Comparison of ENCODE assay signal across 10 cellular contexts in genomic region chr17:42010898-42011516, GRCh38. TPM values are rescaled to one million over a fixed set of nuclear protein-coding genes. Genes with fewer than 3 reads are reported as not detected.
DNase-seq lines count a peak whose midpoint lies in the region; ATAC-seq and TF ChIP-seq lines count a peak whose summit lies in the region.
"Had no signal": no experiment of that assay in that cellular context is flagged by ENCODE, and none has a peak within 500 bp of the region (broad histone marks: within the 10 kb centered on the region; RNA-seq: fewer than 3 reads in every experiment).

No MANE protein-coding gene starts in this region.

- no peak overlapping the region for H3K4me3 ChIP-seq in iPS-18a (ENCODE audit: low read length)
- no peak overlapping the region for H3K4me3 ChIP-seq in colonic mucosa
- no peak overlapping the region for H3K4me3 ChIP-seq in hepatocyte
- H3K4me3 ChIP-seq: sigmoid colon had no signal

- no peaks in the 10 kb centered on the region for H3K36me3 ChIP-seq in iPS-18a (ENCODE audit: control insufficient read depth, low read depth, low read length)
- no peaks in the 10 kb centered on the region for H3K36me3 ChIP-seq in colonic mucosa
- H3K36me3 ChIP-seq in hepatocyte (replicated peaks; ENCODE audit: insufficient read depth, low read depth) = no peaks in the 10 kb centered on the region
- H3K36me3 ChIP-seq: sigmoid colon had no signal

- H3K14ac ChIP-seq in H9 (ENCODE audit: insufficient read depth, low read length) = no peak overlapping the region; the same call in 1 of the 2 replicates

- H3K79me2 ChIP-seq in H9 (ENCODE audit: insufficient read depth, low read length) (peaks cover 53% of the 10 kb centered on the region), hepatocyte (peaks cover 100% of the 10 kb centered on the region)

- H3K9me3 Mint-ChIP-seq in H9 = no peaks in the 10 kb centered on the region
- H3K9me3 Mint-ChIP-seq in WTC11 = no peaks in the 10 kb centered on the region

- H3K23ac ChIP-seq in H9 (ENCODE audit: insufficient read length, low read depth, low read length) = no peak overlapping the region

- H2BK12ac ChIP-seq in H9 (ENCODE audit: insufficient read length, low read depth, low read length) = no peak overlapping the region

- H2AFZ ChIP-seq in H9 (ENCODE audit: low read length) (no peak overlapping the region), hepatocyte (no peak overlapping the region)

- H3K36me3 Mint-ChIP-seq in H9 (ENCODE audit: insufficient read depth in 1 of 3, low read depth in 3 of 3) (peaks cover 15 to 37% (median 23%) of the 10 kb centered on the region in 3 experiments), WTC11 (peaks cover 22% of the 10 kb centered on the region)

- peak; percentile 7; the same call in 1 of the 2 replicates for ATAC-seq in WTC11
- no peak for ATAC-seq in HG03025 (IDR thresholded peaks at IDR 0.05; ENCODE audit: low FRiP score, unreplicated experiment)

- H2BK120ac ChIP-seq in H9 (ENCODE audit: low read depth, low read length, poor library complexity, severe bottlenecking) = peak overlapping the region; percentile 98

- CTCF ChIA-PET in WTC11 (lab: Charles Lee) = interaction anchor here (1.2 to 2.5 kb wide), 4 partner anchors 14 to 224 kb away, joined by 3 to 10 read pairs (median 5); partner anchors contain the start of gene JUP

- no CpG with 5 or more reads among the region's 3 CpGs for WGBS in H9 (ENCODE audit: extremely low coverage, insufficient read length, low lambda C conversion rate)
- 98% methylated on average over 3 of the region's 3 CpGs for WGBS in hepatocyte (ENCODE audit: low lambda C conversion rate, missing lambda C conversion rate)

- no peak overlapping the region for H3K18ac ChIP-seq in H9 (ENCODE audit: insufficient read length, low read depth, low read length)

- H2BK5ac ChIP-seq in H9 (ENCODE audit: insufficient read length, low read length) = no peak overlapping the region

- H3K4me1 Mint-ChIP-seq in H9 = peaks cover 47 to 53% of the 10 kb centered on the region in 2 experiments
- H3K4me1 Mint-ChIP-seq in WTC11 = peaks cover 47% of the 10 kb centered on the region

- peaks cover 1% of the 10 kb centered on the region for H3K23me2 ChIP-seq in H9 (ENCODE audit: insufficient read length, low read depth, low read length, poor library complexity, severe bottlenecking)

- H2AK5ac ChIP-seq in H9 (ENCODE audit: insufficient read length, low read length) = peak overlapping the region; percentile 75

- H2BK20ac ChIP-seq in H9 (ENCODE audit: low read depth, low read length, poor library complexity, severe bottlenecking) = peak overlapping the region; percentile 99

- no peak overlapping the region for H3K9ac ChIP-seq in H9 (ENCODE audit: extremely low read depth, insufficient read length, low read length)
- no peak overlapping the region for H3K9ac ChIP-seq in iPS-18a (ENCODE audit: low read length)
- H3K9ac ChIP-seq in colonic mucosa (ENCODE audit: low read depth in 2 of 2, low read length in 2 of 2) = no peak overlapping the region

- H3K9me2 ChIP-seq in hepatocyte (replicated peaks; ENCODE audit: insufficient read depth) = no peaks in the 10 kb centered on the region

- TF ChIP-seq CTCF in H9 (conservative IDR thresholded peaks at IDR 0.05) (no peak), WTC11 (IDR thresholded peaks at IDR 0.05) (no peak), colonic mucosa (IDR thresholded peaks at IDR 0.05) (no peak), hepatocyte (IDR thresholded peaks at IDR 0.05; ENCODE audit: poor library complexity) (no peak)

- intact Hi-C loops in colonic mucosa (cut with DNase I) = no loop called here

- H4K5ac ChIP-seq in H9 (ENCODE audit: insufficient read length, low read depth, low read length) = no peak overlapping the region

- DNase-seq in AG08395 (ENCODE audit: low spot score) = peak; percentile 57
- peak; percentile 45 for DNase-seq in H9
- DNase-seq in WTC11 (ENCODE audit: low spot score) = no peak
- no peak for DNase-seq in colonic mucosa
- no peak for DNase-seq in hepatocyte (ENCODE audit: low spot score)
- no peak for DNase-seq in central memory CD4-positive, alpha-beta T cell
- DNase-seq: activated effector memory CD4-positive, alpha-beta T cell treated with anti-CD3 and anti-CD28 coated beads, Interleukin-2, amount 50 U/mL, for 16 hours; sigmoid colon had no signal

- H3K4me1 ChIP-seq in H9 (ENCODE audit: insufficient read depth, low read length) = peaks cover 15% of the 10 kb centered on the region
- H3K4me1 ChIP-seq in iPS-18a (ENCODE audit: control insufficient read depth, low read depth, low read length) = peaks cover 34% of the 10 kb centered on the region
- H3K4me1 ChIP-seq in colonic mucosa = peaks cover 5% of the 10 kb centered on the region
- H3K4me1 ChIP-seq in hepatocyte (ENCODE audit: insufficient read depth) = peaks cover 6% of the 10 kb centered on the region

- no peaks in the 10 kb centered on the region for H4K20me1 ChIP-seq in H9 (ENCODE audit: control insufficient read depth, insufficient read depth, insufficient read length)
- H4K20me1 ChIP-seq in hepatocyte (ENCODE audit: insufficient read depth, poor library complexity, severe bottlenecking) = peaks cover 88% of the 10 kb centered on the region

- H4K91ac ChIP-seq in H9 (ENCODE audit: insufficient read length, low read depth, low read length) = no peak overlapping the region

- no peak overlapping the region for H2BK15ac ChIP-seq in H9 (ENCODE audit: low read depth, low read length)

- H3K27ac Mint-ChIP-seq in H9 = peak overlapping the region; percentile 91 to 99 (median 97)
- H3K27ac Mint-ChIP-seq in WTC11 = peak overlapping the region; percentile 95

- no peak overlapping the region for H3K4me2 ChIP-seq in H9 (ENCODE audit: insufficient read depth, insufficient read length, low read length)
- H3K4me2 ChIP-seq in hepatocyte = no peak overlapping the region

- H3K27me3 Mint-ChIP-seq in H9 (ENCODE audit: low read depth) (no peaks in the 10 kb centered on the region), WTC11 (ENCODE audit: low read depth) (no peaks in the 10 kb centered on the region)

- H3K9me3 ChIP-seq in H9 (ENCODE audit: control insufficient read depth, low read depth, low read length) = no peaks in the 10 kb centered on the region
- no peaks in the 10 kb centered on the region for H3K9me3 ChIP-seq in iPS-18a (ENCODE audit: control insufficient read depth, low read depth, low read length)
- H3K9me3 ChIP-seq in colonic mucosa = no peaks in the 10 kb centered on the region
- H3K9me3 ChIP-seq in hepatocyte (ENCODE audit: low read depth) = no peaks in the 10 kb centered on the region
- H3K9me3 ChIP-seq: sigmoid colon had no signal

- peak overlapping the region; percentile 96; the same call in 1 of the 2 replicates for H3K4ac ChIP-seq in H9 (ENCODE audit: low read depth, low read length)

- H3K79me1 ChIP-seq in H9 (ENCODE audit: insufficient read depth, low read depth, low read length, poor library complexity, severe bottlenecking) = peaks cover 9% of the 10 kb centered on the region

- H3K27ac ChIP-seq in H9 (ENCODE audit: insufficient read length, low read depth, low read length) (peak overlapping the region; percentile 56), iPS-18a (ENCODE audit: low read length) (peak overlapping the region; percentile 73), colonic mucosa (no peak overlapping the region), hepatocyte (no peak overlapping the region)

- H4K8ac ChIP-seq in H9 (replicated peaks; ENCODE audit: insufficient read length, low read depth, low read length) = no peak overlapping the region

- H3K27me3 ChIP-seq in H9 (ENCODE audit: insufficient read depth, low read length) (no peaks in the 10 kb centered on the region), iPS-18a (ENCODE audit: control insufficient read depth, insufficient read depth, low read length) (no peaks in the 10 kb centered on the region), colonic mucosa (no peaks in the 10 kb centered on the region), hepatocyte (no peaks in the 10 kb centered on the region)
- H3K27me3 ChIP-seq: sigmoid colon had no signal

- no peak overlapping the region for H3K56ac ChIP-seq in H9 (ENCODE audit: insufficient read length, low read depth, low read length)

- H3T11ph ChIP-seq in H9 (ENCODE audit: low read length) = peak overlapping the region; percentile 98

- POLR2A ChIA-PET in WTC11 (lab: Charles Lee) = no interaction called here

- H3K4me3 Mint-ChIP-seq in H9 (0 out of 5 replicates have a peak overlapping the region, but pooled peaks of 1 of the 2 experiments have one; percentile 6), WTC11 (no peak overlapping the region)

TF ChIP-seq in WTC11, 78 proteins besides CTCF, POLR2A, EP300 and RAD21:
- TF ChIP-seq NFYB (CRISPR knock-in tag; conservative IDR thresholded peaks at IDR 0.05; ENCODE audit: low read depth) = 0 out of 2 replicates have a peak, but pooled peaks have one; percentile 18
- no peak for TF ChIP-seq ZNF138 (CRISPR knock-in tag; conservative IDR thresholded peaks at IDR 0.05)

RNA-seq across cellular contexts. Expression of gene DNAJC7, which starts 6.2 kb away (rescaled TPM):
- total RNA-seq in H9 (2021) (135 and 141 TPM in 2 replicates), WTC11 (2021) (111 to 140 TPM (median 114 TPM) in 3 replicates), colonic mucosa (100 to 1,000 TPM in 1 of 2 donors, 10 to 100 TPM in 1; 82.7 to 103 TPM), hepatocyte (73.6 and 86.3 TPM in 2 replicates)
- 50.1 and 61.7 TPM in 2 replicates for polyA plus RNA-seq in hepatocyte

RNA-seq across cellular contexts. Expression of gene NKIRAS2, which starts 8.9 kb away (rescaled TPM):
- 36.6 and 37.1 TPM in 2 replicates for total RNA-seq in H9 (2021)
- 31.9 to 37.3 TPM (median 36.1 TPM) in 3 replicates for total RNA-seq in WTC11 (2021)
- total RNA-seq in colonic mucosa = 10 to 100 TPM; 25.8 to 26.3 TPM
- total RNA-seq in hepatocyte = 37.5 and 40.8 TPM in 2 replicates
- polyA plus RNA-seq in hepatocyte = 55.0 and 57.2 TPM in 2 replicates

RNA-seq across cellular contexts. Expression of gene C17orf113, which starts 39.4 kb away (rescaled TPM):
- total RNA-seq in H9 (2021) = 1.0 and 1.2 TPM in 2 replicates
- 1.9 to 2.8 TPM (median 2.5 TPM) in 3 replicates for total RNA-seq in WTC11 (2021)
- total RNA-seq in colonic mucosa = 1 to 10 TPM in 1 of 2 donors, under 1 TPM in 1; 0.84 to 1.2 TPM
- total RNA-seq in hepatocyte = 1.1 and 1.9 TPM in 2 replicates
- polyA plus RNA-seq in hepatocyte = 0.46 and 1.2 TPM in 2 replicates

RNA-seq across cellular contexts. Expression of gene CNP, which starts 44.4 kb away (rescaled TPM):
- total RNA-seq in H9 (2021) (78.5 and 79.7 TPM in 2 replicates), WTC11 (2021) (52.5 to 54.2 TPM (median 53.9 TPM) in 3 replicates), colonic mucosa (10 to 100 TPM; 44.7 to 49.4 TPM), hepatocyte (59.8 and 61.4 TPM in 2 replicates)
- 77.7 and 97.0 TPM in 2 replicates for polyA plus RNA-seq in hepatocyte

Comparison
In these comparisons a context has a peak if more than half of its experiments do, and no peak if none do; other contexts are left out.
1. DNase-seq: peak in AG08395 (single experiment) and H9 (single experiment); none in WTC11 (single experiment), colonic mucosa (single experiment), hepatocyte (single experiment) and central memory CD4-positive, alpha-beta T cell (single experiment).
2. H3K27ac ChIP-seq: peak in H9 (single experiment) and iPS-18a (single experiment); none in colonic mucosa (single experiment) and hepatocyte (single experiment).